Comparison of ENCODE assay signal across 3 cellular contexts in genomic region chr17:38848939-38849563, GRCh38.
TF ChIP-seq lines count a peak whose summit lies in the region.

No MANE protein-coding gene starts in this region.

TF ChIP-seq in SK-N-SH, 30 proteins besides CTCF, POLR2A, EP300 and RAD21:
- TF ChIP-seq CHD2 (IDR thresholded peaks at IDR 0.05; ENCODE audit: low read length, partially characterized antibody) (no peak), JUND (IDR thresholded peaks at IDR 0.05) (peak; percentile 22; the same call in 1 of the 2 replicates), FOXJ3 (CRISPR knock-in tag; IDR thresholded peaks at IDR 0.05) (no peak), TCF12 (IDR thresholded peaks at IDR 0.05) (no peak), SIN3A (IDR thresholded peaks at IDR 0.05; ENCODE audit: borderline replicate concordance, low read depth, low read length) (0 out of 2 replicates have a peak, but pooled peaks have one; percentile 3), FOXM1 (IDR thresholded peaks at IDR 0.05; ENCODE audit: low read depth) (no peak), SMC3 (IDR thresholded peaks at IDR 0.05; ENCODE audit: low read depth, low read length) (no peak), NRF1 (IDR thresholded peaks at IDR 0.05; ENCODE audit: low read depth, low read length) (no peak), EZH2phosphoT487 (IDR thresholded peaks at IDR 0.05; ENCODE audit: borderline replicate concordance, low read depth) (no peak), MXI1 (IDR thresholded peaks at IDR 0.05; ENCODE audit: low read depth, low read length) (no peak), IRF3 (IDR thresholded peaks at IDR 0.05; ENCODE audit: low read depth, low read length) (no peak), USF1 (IDR thresholded peaks at IDR 0.05; ENCODE audit: borderline replicate concordance, low read depth) (no peak), ZBTB33 (IDR thresholded peaks at IDR 0.05; ENCODE audit: borderline replicate concordance, low read depth) (no peak), FOSL2 (IDR thresholded peaks at IDR 0.05; ENCODE audit: borderline replicate concordance, low read depth) (no peak), GATA2 (CRISPR knock-in tag; IDR thresholded peaks at IDR 0.05) (no peak), RXRA (IDR thresholded peaks at IDR 0.05; ENCODE audit: borderline replicate concordance, low read depth) (no peak), USF2 (IDR thresholded peaks at IDR 0.05; ENCODE audit: borderline replicate concordance, low read depth, low read length) (no peak)

TF ChIP-seq in SK-N-SH treated with all-trans-retinoic acid at 6 μM for 48 hours, 23 proteins besides CTCF, POLR2A, EP300 and RAD21:
- no peak for TF ChIP-seq PPARA (CRISPR knock-in tag; IDR thresholded peaks at IDR 0.05; ENCODE audit: borderline replicate concordance)
- TF ChIP-seq ZNF8 (CRISPR knock-in tag; IDR thresholded peaks at IDR 0.05): no peak
- no peak for TF ChIP-seq ZC3H10 (CRISPR knock-in tag; IDR thresholded peaks at IDR 0.05)
- no peak for TF ChIP-seq BACH2 (CRISPR knock-in tag; IDR thresholded peaks at IDR 0.05; ENCODE audit: borderline replicate concordance)
- TF ChIP-seq SNAI2 (CRISPR knock-in tag; IDR thresholded peaks at IDR 0.05): no peak

TF ChIP-seq in K562, 482 proteins besides CTCF, POLR2A, EP300 and RAD21:
- TF ChIP-seq ZNF23 (CRISPR knock-in tag; IDR thresholded peaks at IDR 0.05) (0 out of 2 replicates have a peak, but pooled peaks have one; percentile 14), KHSRP (IDR thresholded peaks at IDR 0.05) (0 out of 2 replicates have a peak, but pooled peaks have one; percentile 13), ZBTB33 (CRISPR knock-in tag; IDR thresholded peaks at IDR 0.05) (peak; percentile 38; the same call in 1 of the 2 replicates), LARP7 (IDR thresholded peaks at IDR 0.05) (no peak), SUPT5H (IDR thresholded peaks at IDR 0.05) (peak; percentile 66), ZFP30 (CRISPR knock-in tag; IDR thresholded peaks at IDR 0.05; ENCODE audit: borderline replicate concordance) (no peak), POLR2AphosphoS2 (IDR thresholded peaks at IDR 0.05; ENCODE audit: low read length) (peak; percentile 82; the same call in 1 of the 2 replicates), ZNF551 (CRISPR knock-in tag; IDR thresholded peaks at IDR 0.05) (peak; percentile 50; the same call in 1 of the 2 replicates), TEAD4 (IDR thresholded peaks at IDR 0.05; ENCODE audit: low read length) (0 out of 2 replicates have a peak, but pooled peaks have one; percentile 6), TEAD4 (CRISPR knock-in tag; IDR thresholded peaks at IDR 0.05; ENCODE audit: borderline replicate concordance) (no peak), POLR2AphosphoS5 (IDR thresholded peaks at IDR 0.05; ENCODE audit: control insufficient read depth, insufficient read depth, low read depth, low read length) (peak; percentile 30; the same call in 1 of the 2 replicates), KDM1A (IDR thresholded peaks at IDR 0.05) (peak in 1 of 2 experiments; percentile 45; a peak in 1 of 4 replicates), UBTF (IDR thresholded peaks at IDR 0.05; ENCODE audit: borderline replicate concordance in 1 of 2, low read depth in 2 of 2, low read length in 2 of 2) (no peak), THAP12 (CRISPR knock-in tag; IDR thresholded peaks at IDR 0.05) (no peak), ZNF384 (IDR thresholded peaks at IDR 0.05; ENCODE audit: low read depth, low read length) (no peak), PML (IDR thresholded peaks at IDR 0.05; ENCODE audit: low read length) (0 out of 2 replicates have a peak, but pooled peaks have one; percentile 11), TEAD1 (CRISPR knock-in tag; IDR thresholded peaks at IDR 0.05) (0 out of 4 replicates have a peak, but pooled peaks of 1 of the 2 experiments have one; percentile 11), EWSR1 (IDR thresholded peaks at IDR 0.05; ENCODE audit: borderline replicate concordance, low read depth, partially characterized antibody) (peak; percentile 2), SNIP1 (IDR thresholded peaks at IDR 0.05; ENCODE audit: low read depth) (no peak)
